Comparison of ENCODE assay signal across 31 cellular contexts in genomic region chr5:2164586-2164985, GRCh38.
"Had no signal": no experiment of that assay in that cellular context is flagged by ENCODE, and none has a peak within 500 bp of the region (broad histone marks: within the 10 kb centered on the region; RNA-seq: fewer than 3 reads in every experiment).

No MANE protein-coding gene starts in this region.

- H3K4me3 ChIP-seq: body of pancreas, breast epithelium, PC-9 had no signal

- H3K9me3 Mint-ChIP-seq: activated CD8-positive, alpha-beta T cell treated with anti-CD3 and anti-CD28 coated beads for 36 hours; activated naive CD8-positive, alpha-beta T cell treated with anti-CD3 and anti-CD28 coated beads for 36 hours had no signal

- H3K27ac ChIP-seq: body of pancreas, breast epithelium, PC-9, RWPE1, VCaP had no signal

- DNase-seq: activated CD4-positive, alpha-beta T cell treated with anti-CD3 and anti-CD28 coated beads, Interleukin-2, amount 10 ng/mL, durations not matched to agents 24 days and 14 days; activated CD4-positive, alpha-beta T cell treated with anti-CD3 and anti-CD28 coated beads, Interleukin-2, amount 50 U/mL, for 4 hours; activated CD8-positive, alpha-beta T cell treated with anti-CD3 and anti-CD28 coated beads for 36 hours; activated effector memory CD4-positive, alpha-beta T cell treated with anti-CD3 and anti-CD28 coated beads, Interleukin-2, amount 50 U/mL, for 16 hours; activated naive CD4-positive, alpha-beta T cell; activated naive CD4-positive, alpha-beta T cell treated with anti-CD3 and anti-CD28 coated beads, Interleukin-2, amount 50 U/mL, for 16 hours; activated naive CD8-positive, alpha-beta T cell treated with anti-CD3 and anti-CD28 coated beads for 36 hours; activated T-cell treated with anti-CD3 and anti-CD28 coated beads, Interleukin-2, amount 50 U/mL, for 1 hour; activated T-cell treated with anti-CD3 and anti-CD28 coated beads, Interleukin-2, amount 50 U/mL, for 72 hours; amniotic stem cell; body of pancreas; caudate nucleus; cerebellar nuclear complex; Karpas-422; NCI-H1048; NCI-H1436 treated with DMSO at 0.1 percent for 48 hours; NCI-H1694 treated with DMSO at 0.1 percent for 48 hours; NCI-H2029; NCI-H345; NCI-H524 treated with DMSO at 0.1 percent for 48 hours; PC-9; SIG-M5; SW 1271; T-helper 1 cell; T-helper 2 cell; T-helper 9 cell had no signal

- H3K4me3 Mint-ChIP-seq: activated CD4-positive, alpha-beta T cell treated with anti-CD3 and anti-CD28 coated beads, Interleukin-2, amount 10 ng/mL, durations not matched to agents 24 days and 14 days; activated CD8-positive, alpha-beta T cell treated with anti-CD3 and anti-CD28 coated beads for 36 hours; activated naive CD8-positive, alpha-beta T cell treated with anti-CD3 and anti-CD28 coated beads for 36 hours; activated T-cell treated with anti-CD3 and anti-CD28 coated beads, Interleukin-2, amount 50 U/mL, for 72 hours; activated T-helper 17 cell treated with anti-CD3 and anti-CD28 coated beads, Interleukin-2, amount 50 U/mL, for 72 hours had no signal

- H3K36me3 Mint-ChIP-seq: activated naive CD8-positive, alpha-beta T cell treated with anti-CD3 and anti-CD28 coated beads for 36 hours had no signal

- H2AFZ ChIP-seq: PC-9 had no signal

- H3K36me3 ChIP-seq: breast epithelium had no signal

- H3K27ac Mint-ChIP-seq: activated CD4-positive, alpha-beta T cell treated with anti-CD3 and anti-CD28 coated beads, Interleukin-2, amount 10 ng/mL, durations not matched to agents 24 days and 14 days; activated CD8-positive, alpha-beta T cell treated with anti-CD3 and anti-CD28 coated beads for 36 hours; activated naive CD8-positive, alpha-beta T cell treated with anti-CD3 and anti-CD28 coated beads for 36 hours; activated T-cell treated with anti-CD3 and anti-CD28 coated beads, Interleukin-2, amount 50 U/mL, for 72 hours; activated T-helper 17 cell treated with anti-CD3 and anti-CD28 coated beads, Interleukin-2, amount 50 U/mL, for 72 hours had no signal

- H3K4me1 ChIP-seq: body of pancreas, breast epithelium had no signal

- H3K4me1 Mint-ChIP-seq: activated CD4-positive, alpha-beta T cell treated with anti-CD3 and anti-CD28 coated beads, Interleukin-2, amount 10 ng/mL, durations not matched to agents 24 days and 14 days; activated naive CD8-positive, alpha-beta T cell treated with anti-CD3 and anti-CD28 coated beads for 36 hours; activated T-helper 17 cell treated with anti-CD3 and anti-CD28 coated beads, Interleukin-2, amount 50 U/mL, for 72 hours had no signal

- H3K4me2 ChIP-seq: PC-9 had no signal

- H3K27me3 ChIP-seq: body of pancreas had no signal

- H3K9me3 ChIP-seq: body of pancreas, breast epithelium had no signal

- ATAC-seq: activated CD8-positive, alpha-beta T cell treated with anti-CD3 and anti-CD28 coated beads for 36 hours; activated T-cell treated with anti-CD3 and anti-CD28 coated beads, Interleukin-2, amount 50 U/mL, for 72 hours; activated T-helper 17 cell treated with anti-CD3 and anti-CD28 coated beads, Interleukin-2, amount 50 U/mL, for 72 hours; body of pancreas; Right ventricle myocardium inferior had no signal
